Comparison of ENCODE assay signal across 13 cellular contexts in genomic region chr9:126439402-126439765, GRCh38.
DNase-seq lines count a peak whose midpoint lies in the region; ATAC-seq and TF ChIP-seq lines count a peak whose summit lies in the region.
"Had no signal": no experiment of that assay in that cellular context is flagged by ENCODE, and none has a peak within 500 bp of the region (broad histone marks: within the 10 kb centered on the region; RNA-seq: fewer than 3 reads in every experiment).

No MANE protein-coding gene starts in this region.

- H3K4me3 Mint-ChIP-seq in central memory CD8-positive, alpha-beta T cell = no peak overlapping the region
- H3K4me3 Mint-ChIP-seq: endodermal cell had no signal

- no peaks in the 10 kb centered on the region for H3K79me2 ChIP-seq in osteoblast (ENCODE audit: insufficient read depth, low read length)

- ATAC-seq in central memory CD8-positive, alpha-beta T cell (replicated peaks; ENCODE audit: extremely low read depth, poor library complexity, severe bottlenecking) = no peak
- no peak for ATAC-seq in HG02678 (IDR thresholded peaks at IDR 0.05; ENCODE audit: unreplicated experiment)
- ATAC-seq: Panc1 had no signal

- H3K4me1 ChIP-seq in osteoblast (ENCODE audit: insufficient read depth, low read length) = peaks cover 21% of the 10 kb centered on the region
- H3K4me1 ChIP-seq: testis had no signal

- H4K20me1 ChIP-seq in osteoblast (ENCODE audit: insufficient read depth, low read length) = no peaks in the 10 kb centered on the region

- H3K27me3 ChIP-seq in osteoblast (ENCODE audit: insufficient read depth, low read length) = no peaks in the 10 kb centered on the region
- H3K27me3 ChIP-seq: testis had no signal

- H3K27ac Mint-ChIP-seq in central memory CD8-positive, alpha-beta T cell (ENCODE audit: low read depth) = peak overlapping the region; percentile 4

- no peak for TF ChIP-seq CTCF in osteoblast (IDR thresholded peaks at IDR 0.05; ENCODE audit: extremely low read depth, low read depth, low read length)

- H2AFZ ChIP-seq in osteoblast (ENCODE audit: low read length) = no peak overlapping the region

- H3K4me2 ChIP-seq in osteoblast (ENCODE audit: insufficient read depth, low read length) = no peak overlapping the region

- no peak overlapping the region for H3K4me3 ChIP-seq in osteoblast (ENCODE audit: insufficient read depth, low read length)
- H3K4me3 ChIP-seq: testis had no signal

- H3K9me3 ChIP-seq in osteoblast (ENCODE audit: low read depth, low read length) = no peaks in the 10 kb centered on the region
- H3K9me3 ChIP-seq: testis had no signal

- peaks cover 5% of the 10 kb centered on the region for H3K36me3 Mint-ChIP-seq in central memory CD8-positive, alpha-beta T cell (ENCODE audit: insufficient read depth)

- peaks cover 23% of the 10 kb centered on the region for H3K4me1 Mint-ChIP-seq in central memory CD8-positive, alpha-beta T cell
- H3K4me1 Mint-ChIP-seq: endodermal cell had no signal

- DNase-seq in EL (peak; percentile 69), NCI-H226 (peak; percentile 6), osteoblast (ENCODE audit: insufficient read length, low spot score, missing footprints) (peak; percentile 95), NCI-H748 (lab: John Stamatoyannopoulos, UW; ENCODE audit: unreplicated experiment) (no peak), anterior cingulate cortex (lab: John Stamatoyannopoulos, UW) (no peak), NCI-H1417 treated with DMSO at 0.1 percent for 48 hours (lab: John Stamatoyannopoulos, UW) (no peak)
- DNase-seq in central memory CD8-positive, alpha-beta T cell (ENCODE audit: low spot score in 2 of 2) = no peak
- DNase-seq: activated gamma-delta T cell, endodermal cell, NCI-H2029 treated with DMSO at 0.1 percent for 48 hours, testis had no signal

- no peaks in the 10 kb centered on the region for H3K9me3 Mint-ChIP-seq in central memory CD8-positive, alpha-beta T cell
- H3K9me3 Mint-ChIP-seq: endodermal cell had no signal

- H3K27me3 Mint-ChIP-seq in central memory CD8-positive, alpha-beta T cell = no peaks in the 10 kb centered on the region

- H3K36me3 ChIP-seq in osteoblast (ENCODE audit: insufficient read depth, low read length) = no peaks in the 10 kb centered on the region

- no peak overlapping the region for H3K27ac ChIP-seq in osteoblast (ENCODE audit: low read depth, low read length)
- H3K27ac ChIP-seq: testis had no signal

Comparison
In these comparisons a context has a peak if more than half of its experiments do, and no peak if none do; other contexts are left out.
1. DNase-seq: peak in EL (single experiment), NCI-H226 (single experiment) and osteoblast (single experiment); none in central memory CD8-positive, alpha-beta T cell (0 of 2), NCI-H748 (single experiment), anterior cingulate cortex (0 of 58) and NCI-H1417 treated with DMSO at 0.1 percent for 48 hours (single experiment).